In genomic region chr19:33273065-33273736, GRCh38 we compare ENCODE assay signal across 20 cellular contexts. TPM values are rescaled to one million over a fixed set of nuclear protein-coding genes. Genes with fewer than 3 reads are reported as not detected.
DNase-seq lines count a peak whose midpoint lies in the region; ATAC-seq, FAIRE-seq and TF ChIP-seq lines count a peak whose summit lies in the region.
"Had no signal": no experiment of that assay in that cellular context is flagged by ENCODE, and none has a peak within 500 bp of the region (broad histone marks: within the 10 kb centered on the region; RNA-seq: fewer than 3 reads in every experiment).

No MANE protein-coding gene starts in this region.

- H3K27me3 Mint-ChIP-seq in GM23338 (ENCODE audit: insufficient read depth, low read depth, poor library complexity) = peaks cover 7% of the 10 kb centered on the region
- H3K27me3 Mint-ChIP-seq: natural killer cell treated with Interleukin-12 subunit alpha and Interleukin-12 subunit beta and Interleukin-15 and Interleukin-18, amount 100 ng/mL, for 72 hours had no signal

- no peak for FAIRE-seq in bronchial epithelial cell (lab: Jason Lieb, UNC)

- H3K27me3 ChIP-seq in GM23338 (ENCODE audit: insufficient read depth) (no peaks in the 10 kb centered on the region), bronchial epithelial cell (ENCODE audit: control insufficient read depth, insufficient read depth, low read length) (no peaks in the 10 kb centered on the region)

- H3K27ac ChIP-seq in GM23338 (ENCODE audit: low read depth) = no peak overlapping the region
- peak overlapping the region in 20 of 21 experiments; percentile 20 to 88 (median 60) for H3K27ac ChIP-seq in skin epidermis

- H3K36me3 Mint-ChIP-seq in GM23338 (ENCODE audit: low read depth) = no peaks in the 10 kb centered on the region
- H3K36me3 Mint-ChIP-seq: brain; natural killer cell treated with Interleukin-12 subunit alpha and Interleukin-12 subunit beta and Interleukin-15 and Interleukin-18, amount 100 ng/mL, for 72 hours had no signal

- no peak overlapping the region for H3K4me2 ChIP-seq in GM23338
- H3K4me2 ChIP-seq: SK-N-SH had no signal

- no peak for DNase-seq in GM23338 (ENCODE audit: low spot score)
- DNase-seq in bronchial epithelial cell (ENCODE audit: low read depth) = peak; percentile 45
- peak; percentile 69 for DNase-seq in left lobe of liver (ENCODE audit: low spot score)
- no peak for DNase-seq in UCSD-AML1 (lab: John Stamatoyannopoulos, UW; ENCODE audit: unreplicated experiment)
- DNase-seq in anterior cingulate cortex (lab: John Stamatoyannopoulos, UW) = no peak
- no peak for DNase-seq in stimulated activated CD4-positive, alpha-beta T cell treated with anti-CD3 and anti-CD28 coated beads, Interleukin-4, amount 100 ng/mL, for 4 hours
- DNase-seq: activated CD4-positive, alpha-beta T cell treated with anti-CD3 and anti-CD28 coated beads, Interleukin-2, amount 50 U/mL, for 1 hour; NCI-H2081; NCI-H69; SK-N-SH had no signal

- no peaks in the 10 kb centered on the region for H4K20me1 ChIP-seq in GM23338 (replicated peaks; ENCODE audit: insufficient read depth)

- H3F3A ChIP-seq in GM23338 (replicated peaks; ENCODE audit: low read depth) = no peaks in the 10 kb centered on the region

- H3K79me2 ChIP-seq in GM23338 (replicated peaks; ENCODE audit: insufficient read depth) = no peaks in the 10 kb centered on the region

- peaks cover 13% of the 10 kb centered on the region for H3K4me1 Mint-ChIP-seq in GM23338

- ATAC-seq in GM23338 (peak; percentile 36), left lobe of liver (peak; percentile 27), HG02938 (IDR thresholded peaks at IDR 0.05; ENCODE audit: unreplicated experiment) (no peak)

- no peaks in the 10 kb centered on the region for H3K9me3 Mint-ChIP-seq in GM23338
- H3K9me3 Mint-ChIP-seq: activated naive CD4-positive, alpha-beta T cell treated with anti-CD3 and anti-CD28 coated beads for 36 hours; IgD-negative memory B cell; natural killer cell treated with Interleukin-12 subunit alpha and Interleukin-12 subunit beta and Interleukin-15 and Interleukin-18, amount 100 ng/mL, for 72 hours; stimulated activated naive CD8-positive, alpha-beta T cell treated with anti-CD3 and anti-CD28 coated beads, Interleukin-15, amount 100 ng/mL, for 72 hours had no signal

- H3K4me3 ChIP-seq in GM23338 (no peak overlapping the region), bronchial epithelial cell (ENCODE audit: low read depth, low read length) (no peak overlapping the region), skin epidermis (no peak overlapping the region)
- H3K4me3 ChIP-seq: lung had no signal

- TF ChIP-seq CTCF in GM23338 (conservative IDR thresholded peaks at IDR 0.05; ENCODE audit: low read depth in 2 of 2) (no peak), bronchial epithelial cell (IDR thresholded peaks at IDR 0.05; ENCODE audit: insufficient read depth, low read length, severe bottlenecking) (no peak)

- no peaks in the 10 kb centered on the region for H3K9me2 ChIP-seq in GM23338 (ENCODE audit: insufficient read depth)
- H3K9me2 ChIP-seq: SK-N-SH had no signal

- no peaks in the 10 kb centered on the region for H3K4me1 ChIP-seq in GM23338 (ENCODE audit: insufficient read depth)

- H3K27ac Mint-ChIP-seq in GM23338 = no peak overlapping the region
- H3K27ac Mint-ChIP-seq: activated naive CD4-positive, alpha-beta T cell treated with anti-CD3 and anti-CD28 coated beads for 36 hours; natural killer cell treated with Interleukin-12 subunit alpha and Interleukin-12 subunit beta and Interleukin-15 and Interleukin-18, amount 100 ng/mL, for 72 hours; stimulated activated naive CD8-positive, alpha-beta T cell treated with anti-CD3 and anti-CD28 coated beads, Interleukin-15, amount 100 ng/mL, for 72 hours had no signal

- H3K36me3 ChIP-seq in GM23338 (ENCODE audit: insufficient read depth) = no peaks in the 10 kb centered on the region
- no peaks in the 10 kb centered on the region for H3K36me3 ChIP-seq in bronchial epithelial cell (ENCODE audit: control insufficient read depth, insufficient read depth, low read length)

- H2AFZ ChIP-seq in GM23338 = no peak overlapping the region

- no peak overlapping the region; the same call in 2 of the 3 replicates for H3K4me3 Mint-ChIP-seq in GM23338
- H3K4me3 Mint-ChIP-seq: activated naive CD4-positive, alpha-beta T cell treated with anti-CD3 and anti-CD28 coated beads for 36 hours; brain; IgD-negative memory B cell; natural killer cell treated with Interleukin-12 subunit alpha and Interleukin-12 subunit beta and Interleukin-15 and Interleukin-18, amount 100 ng/mL, for 72 hours; stimulated activated naive CD8-positive, alpha-beta T cell treated with anti-CD3 and anti-CD28 coated beads, Interleukin-15, amount 100 ng/mL, for 72 hours had no signal

TF ChIP-seq in GM23338, 12 proteins besides CTCF, POLR2A, EP300 and RAD21:
- TF ChIP-seq, protein P1, sequence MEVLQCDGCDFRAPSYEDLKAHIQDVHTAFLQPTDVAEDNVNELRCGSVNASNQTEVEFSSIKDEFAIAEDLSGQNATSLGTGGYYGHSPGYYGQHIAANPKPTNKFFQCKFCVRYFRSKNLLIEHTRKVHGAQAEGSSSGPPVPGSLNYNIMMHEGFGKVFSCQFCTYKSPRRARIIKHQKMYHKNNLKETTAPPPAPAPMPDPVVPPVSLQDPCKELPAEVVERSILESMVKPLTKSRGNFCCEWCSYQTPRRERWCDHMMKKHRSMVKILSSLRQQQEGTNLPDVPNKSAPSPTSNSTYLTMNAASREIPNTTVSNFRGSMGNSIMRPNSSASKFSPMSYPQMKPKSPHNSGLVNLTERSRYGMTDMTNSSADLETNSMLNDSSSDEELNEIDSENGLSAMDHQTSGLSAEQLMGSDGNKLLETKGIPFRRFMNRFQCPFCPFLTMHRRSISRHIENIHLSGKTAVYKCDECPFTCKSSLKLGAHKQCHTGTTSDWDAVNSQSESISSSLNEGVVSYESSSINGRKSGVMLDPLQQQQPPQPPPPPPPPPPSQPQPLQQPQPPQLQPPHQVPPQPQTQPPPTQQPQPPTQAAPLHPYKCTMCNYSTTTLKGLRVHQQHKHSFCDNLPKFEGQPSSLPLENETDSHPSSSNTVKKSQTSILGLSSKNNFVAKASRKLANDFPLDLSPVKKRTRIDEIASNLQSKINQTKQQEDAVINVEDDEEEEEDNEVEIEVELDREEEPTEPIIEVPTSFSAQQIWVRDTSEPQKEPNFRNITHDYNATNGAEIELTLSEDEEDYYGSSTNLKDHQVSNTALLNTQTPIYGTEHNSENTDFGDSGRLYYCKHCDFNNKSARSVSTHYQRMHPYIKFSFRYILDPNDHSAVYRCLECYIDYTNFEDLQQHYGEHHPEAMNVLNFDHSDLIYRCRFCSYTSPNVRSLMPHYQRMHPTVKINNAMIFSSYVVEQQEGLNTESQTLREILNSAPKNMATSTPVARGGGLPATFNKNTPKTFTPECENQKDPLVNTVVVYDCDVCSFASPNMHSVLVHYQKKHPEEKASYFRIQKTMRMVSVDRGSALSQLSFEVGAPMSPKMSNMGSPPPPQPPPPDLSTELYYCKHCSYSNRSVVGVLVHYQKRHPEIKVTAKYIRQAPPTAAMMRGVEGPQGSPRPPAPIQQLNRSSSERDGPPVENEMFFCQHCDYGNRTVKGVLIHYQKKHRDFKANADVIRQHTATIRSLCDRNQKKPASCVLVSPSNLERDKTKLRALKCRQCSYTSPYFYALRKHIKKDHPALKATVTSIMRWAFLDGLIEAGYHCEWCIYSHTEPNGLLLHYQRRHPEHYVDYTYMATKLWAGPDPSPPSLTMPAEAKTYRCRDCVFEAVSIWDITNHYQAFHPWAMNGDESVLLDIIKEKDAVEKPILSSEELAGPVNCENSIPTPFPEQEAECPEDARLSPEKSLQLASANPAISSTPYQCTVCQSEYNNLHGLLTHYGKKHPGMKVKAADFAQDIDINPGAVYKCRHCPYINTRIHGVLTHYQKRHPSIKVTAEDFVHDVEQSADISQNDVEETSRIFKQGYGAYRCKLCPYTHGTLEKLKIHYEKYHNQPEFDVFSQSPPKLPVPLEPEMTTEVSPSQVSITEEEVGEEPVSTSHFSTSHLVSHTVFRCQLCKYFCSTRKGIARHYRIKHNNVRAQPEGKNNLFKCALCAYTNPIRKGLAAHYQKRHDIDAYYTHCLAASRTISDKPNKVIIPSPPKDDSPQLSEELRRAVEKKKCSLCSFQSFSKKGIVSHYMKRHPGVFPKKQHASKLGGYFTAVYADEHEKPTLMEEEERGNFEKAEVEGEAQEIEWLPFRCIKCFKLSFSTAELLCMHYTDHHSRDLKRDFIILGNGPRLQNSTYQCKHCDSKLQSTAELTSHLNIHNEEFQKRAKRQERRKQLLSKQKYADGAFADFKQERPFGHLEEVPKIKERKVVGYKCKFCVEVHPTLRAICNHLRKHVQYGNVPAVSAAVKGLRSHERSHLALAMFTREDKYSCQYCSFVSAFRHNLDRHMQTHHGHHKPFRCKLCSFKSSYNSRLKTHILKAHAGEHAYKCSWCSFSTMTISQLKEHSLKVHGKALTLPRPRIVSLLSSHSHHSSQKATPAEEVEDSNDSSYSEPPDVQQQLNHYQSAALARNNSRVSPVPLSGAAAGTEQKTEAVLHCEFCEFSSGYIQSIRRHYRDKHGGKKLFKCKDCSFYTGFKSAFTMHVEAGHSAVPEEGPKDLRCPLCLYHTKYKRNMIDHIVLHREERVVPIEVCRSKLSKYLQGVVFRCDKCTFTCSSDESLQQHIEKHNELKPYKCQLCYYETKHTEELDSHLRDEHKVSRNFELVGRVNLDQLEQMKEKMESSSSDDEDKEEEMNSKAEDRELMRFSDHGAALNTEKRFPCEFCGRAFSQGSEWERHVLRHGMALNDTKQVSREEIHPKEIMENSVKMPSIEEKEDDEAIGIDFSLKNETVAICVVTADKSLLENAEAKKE (CRISPR knock-in tag; IDR thresholded peaks at IDR 0.05) = no peak
- TF ChIP-seq CREB1 (CRISPR knock-in tag; IDR thresholded peaks at IDR 0.05; ENCODE audit: low read depth) = no peak
- no peak for TF ChIP-seq ZNF114 (CRISPR knock-in tag; IDR thresholded peaks at IDR 0.05)
- TF ChIP-seq NANOG (IDR thresholded peaks at IDR 0.05; ENCODE audit: borderline replicate concordance) = no peak

RNA-seq across cellular contexts. Expression of gene CEBPA, which starts 29.1 kb away (rescaled TPM):
- total RNA-seq in GM23338 (2014; rRNA removed; shearing (Covaris generic)) = 2.6 and 5.0 TPM in 2 replicates
- polyA plus RNA-seq in GM23338 (2016; fragmentation: Nextera tagmentation; extraction: Ambion mirVana) = 0.50 and 1.2 TPM in 2 replicates
- total RNA-seq in bronchial epithelial cell (10.8 and 17.4 TPM in 2 replicates), left lobe of liver (185 TPM)

RNA-seq across cellular contexts. Expression of gene SLC7A10, which starts 47.6 kb away (rescaled TPM):
- 2.6 and 6.3 TPM in 2 replicates for total RNA-seq in GM23338 (2014; rRNA removed; shearing (Covaris generic))
- polyA plus RNA-seq in GM23338 (2016; fragmentation: Nextera tagmentation; extraction: Ambion mirVana) = 2.5 and 3.3 TPM in 2 replicates
- total RNA-seq in bronchial epithelial cell (under 0.01 TPM in 1 of 2 replicates, not detected in the other), left lobe of liver (not detected)
- total RNA-seq: activated naive CD4-positive, alpha-beta T cell treated with anti-CD3 and anti-CD28 coated beads for 36 hours; dermis microvascular lymphatic vessel endothelial cell; natural killer cell treated with Interleukin-12 subunit alpha and Interleukin-12 subunit beta and Interleukin-15 and Interleukin-18, amount 100 ng/mL, for 72 hours; PC-3 had no signal
- polyA plus RNA-seq: IgD-negative memory B cell had no signal

Comparison
In these comparisons a context has a peak if more than half of its experiments do, and no peak if none do; other contexts are left out.
1. DNase-seq: peak in bronchial epithelial cell (single experiment) and left lobe of liver (single experiment); none in GM23338 (single experiment), UCSD-AML1 (single experiment), anterior cingulate cortex (0 of 58) and stimulated activated CD4-positive, alpha-beta T cell treated with anti-CD3 and anti-CD28 coated beads, Interleukin-4, amount 100 ng/mL, for 4 hours (0 of 2).
2. RNA of gene CEBPA, which starts 29.1 kb away (total RNA-seq): 185 TPM in left lobe of liver (single experiment); 10.8 to 17.4 TPM in bronchial epithelial cell and 2.6 to 5.0 TPM in GM23338; every median in the first group is over 10 times any median in the second.